In genomic region chr1:6918286-6918907, GRCh38 we compare ENCODE assay signal across 24 cellular contexts.
DNase-seq lines count a peak whose midpoint lies in the region; ATAC-seq and TF ChIP-seq lines count a peak whose summit lies in the region.
"Had no signal": no experiment of that assay in that cellular context is flagged by ENCODE, and none has a peak within 500 bp of the region (broad histone marks: within the 10 kb centered on the region; RNA-seq: fewer than 3 reads in every experiment).

No MANE protein-coding gene starts in this region.

- intact Hi-C loops in esophagus squamous epithelium (cut with DNase I) = no loop called here
- intact Hi-C loops in aorta (cut with DNase I) = no loop called here

- no peak overlapping the region for H2BK5ac ChIP-seq in neuronal stem cell (ENCODE audit: low read length)

- H3K23ac ChIP-seq in neuronal stem cell (ENCODE audit: low read depth, low read length, poor library complexity) = peak overlapping the region; percentile 23

- H4K91ac ChIP-seq in neuronal stem cell (ENCODE audit: low read depth, low read length, poor library complexity) = no peak overlapping the region

- TF ChIP-seq CTCF in esophagus squamous epithelium (IDR thresholded peaks at IDR 0.05) = no peak

- H2BK120ac ChIP-seq in neuronal stem cell (ENCODE audit: low read depth, low read length) = no peak overlapping the region

- no peak overlapping the region for H3K9ac ChIP-seq in neuronal stem cell (ENCODE audit: low read depth, low read length, poor library complexity)
- H3K9ac ChIP-seq: parathyroid adenoma had no signal

- H3K18ac ChIP-seq in neuronal stem cell (ENCODE audit: low read length) = no peak overlapping the region

- H3K4me1 ChIP-seq in esophagus squamous epithelium (peaks cover 7 to 48% (median 23%) of the 10 kb centered on the region in 3 donors), neuronal stem cell (ENCODE audit: control insufficient read depth in 2 of 2, insufficient read depth in 1 of 2, low read depth in 1 of 2, low read length in 2 of 2) (peaks cover 4 to 10% of the 10 kb centered on the region in 2 donors), aorta (ENCODE audit: control insufficient read depth in 1 of 2, insufficient read depth in 2 of 2, low read length in 2 of 2) (no peaks in the 10 kb centered on the region), HAP-1 (no peaks in the 10 kb centered on the region)
- H3K4me1 ChIP-seq: parathyroid adenoma, right lobe of liver, SJCRH30 had no signal

- WGBS in esophagus squamous epithelium, 2 donors = 12 to 51% methylated on average over 5 to 9 of the region's 12 CpGs
- WGBS in neuronal stem cell (ENCODE audit: extremely low coverage in 2 of 2, insufficient read length in 2 of 2, insufficient replicate concordance in 1 of 2), 2 donors = no CpG with 5 or more reads among the region's 12 CpGs
- 22 to 29% methylated on average over 12 of the region's 12 CpGs for WGBS in aorta, 2 donors

- H3K79me1 ChIP-seq in neuronal stem cell (ENCODE audit: low read depth, low read length) = no peaks in the 10 kb centered on the region

- no peaks in the 10 kb centered on the region for H3K9me3 ChIP-seq in esophagus squamous epithelium
- peaks cover 4 to 16% of the 10 kb centered on the region in 2 donors for H3K9me3 ChIP-seq in neuronal stem cell (replicated peaks in 1 of 2; ENCODE audit: control insufficient read depth in 2 of 2, insufficient read depth in 1 of 2, low read depth in 1 of 2, low read length in 2 of 2)
- H3K9me3 ChIP-seq in aorta (ENCODE audit: control insufficient read depth, low read length) = peaks cover 2% of the 10 kb centered on the region
- no peaks in the 10 kb centered on the region for H3K9me3 ChIP-seq in HAP-1
- H3K9me3 ChIP-seq: right lobe of liver had no signal

- no peak overlapping the region for H3K4me2 ChIP-seq in neuronal stem cell (ENCODE audit: insufficient read depth, low read length, poor library complexity, severe bottlenecking)

- no peak for ATAC-seq in GM21423 (IDR thresholded peaks at IDR 0.05; ENCODE audit: unreplicated experiment)
- ATAC-seq in aorta (ENCODE audit: low FRiP score) = no peak
- ATAC-seq: activated T-cell treated with anti-CD3 and anti-CD28 coated beads, Interleukin-2, amount 50 U/mL, for 72 hours; left cardiac atrium; right lobe of liver; T-cell had no signal

- TF ChIP-seq POLR2A in esophagus squamous epithelium (IDR thresholded peaks at IDR 0.05) = no peak

- in situ Hi-C loops in HAP-1 (cut with MboI; ENCODE audit: low sequenced_read_pairs) = no loop called here

- H4K8ac ChIP-seq in neuronal stem cell (ENCODE audit: low read depth, low read length) = no peak overlapping the region

- no peak overlapping the region for H2AFZ ChIP-seq in neuronal stem cell (ENCODE audit: low read length)
- H2AFZ ChIP-seq: parathyroid adenoma had no signal

- no peak overlapping the region for H2BK15ac ChIP-seq in neuronal stem cell (ENCODE audit: low read length)

- H3K27me3 ChIP-seq in esophagus squamous epithelium (peaks cover 0 to 34% (median 0%) of the 10 kb centered on the region in 4 donors), neuronal stem cell (ENCODE audit: control insufficient read depth in 3 of 3, insufficient read depth in 3 of 3, low read depth in 1 of 3, low read length in 3 of 3) (peaks cover 0 to 13% (median 0%) of the 10 kb centered on the region in 3 experiments), aorta (ENCODE audit: control insufficient read depth in 1 of 2, insufficient read depth in 2 of 2, low read length in 1 of 2) (no peaks in the 10 kb centered on the region), HAP-1 (ENCODE audit: low read depth) (no peaks in the 10 kb centered on the region)
- H3K27me3 ChIP-seq: right lobe of liver had no signal

- H3K27ac ChIP-seq in esophagus squamous epithelium (peak overlapping the region; percentile 16 to 71 (median 46)), neuronal stem cell (replicated peaks; ENCODE audit: low read length) (no peak overlapping the region), aorta (ENCODE audit: low read depth in 1 of 2, low read length in 2 of 2) (no peak overlapping the region)
- H3K27ac ChIP-seq: esophagus muscularis mucosa, parathyroid adenoma, right lobe of liver, SJCRH30 had no signal

- H3K14ac ChIP-seq in neuronal stem cell (ENCODE audit: low read length) = no peak overlapping the region

- DNase-seq in GM03348 (ENCODE audit: low spot score) (peak; percentile 54), RPMI8226 (peak; percentile 66), esophagus squamous epithelium (lab: John Stamatoyannopoulos, UW) (no peak), neuronal stem cell (ENCODE audit: low spot score) (no peak), cerebellum (ENCODE audit: low spot score) (no peak), aorta (no peak), HAP-1 (ENCODE audit: low spot score in 2 of 2) (no peak)
- DNase-seq: ACHN; activated naive CD4-positive, alpha-beta T cell treated with anti-CD3 and anti-CD28 coated beads for 36 hours; activated T-cell treated with anti-CD3 and anti-CD28 coated beads, Interleukin-2, amount 50 U/mL, for 72 hours; CD4-positive, CD25-positive, alpha-beta regulatory T cell; DMS 273 treated with DMSO at 0.1 percent for 48 hours; glutamatergic neuron; IMR-90; left cardiac atrium; NCI-H187 treated with DMSO at 0.1 percent for 48 hours; nephron progenitor cell; right lobe of liver; SJCRH30; stimulated activated CD8-positive, alpha-beta memory T cell treated with anti-CD3 and anti-CD28 coated beads, Interleukin-4, amount 100 ng/mL, for 48 hours; T-cell had no signal

- H2AK5ac ChIP-seq in neuronal stem cell (ENCODE audit: low read depth, low read length) = no peak overlapping the region

- H3K4me3 ChIP-seq in esophagus squamous epithelium (no peak overlapping the region), neuronal stem cell (ENCODE audit: low read length in 2 of 2) (no peak overlapping the region), aorta (ENCODE audit: low read length in 2 of 2) (no peak overlapping the region), HAP-1 (no peak overlapping the region)
- H3K4me3 ChIP-seq: esophagus muscularis mucosa, right lobe of liver, SJCRH30 had no signal

- no peak overlapping the region for H2BK12ac ChIP-seq in neuronal stem cell (ENCODE audit: low read length)

- H3K36me3 ChIP-seq in esophagus squamous epithelium (no peaks in the 10 kb centered on the region), neuronal stem cell (replicated peaks in 1 of 2; ENCODE audit: control insufficient read depth in 2 of 2, insufficient read depth in 2 of 2, low read length in 2 of 2) (peaks cover 0 to 2% of the 10 kb centered on the region in 2 donors), aorta (ENCODE audit: control insufficient read depth in 1 of 2, insufficient read depth in 2 of 2, low read length in 1 of 2) (no peaks in the 10 kb centered on the region), HAP-1 (replicated peaks) (no peaks in the 10 kb centered on the region)
- H3K36me3 ChIP-seq: esophagus muscularis mucosa, right lobe of liver, SJCRH30 had no signal

- no peak overlapping the region for H3K4ac ChIP-seq in neuronal stem cell (ENCODE audit: low read length)

Comparison
In these comparisons a context has a peak if more than half of its experiments do, and no peak if none do; other contexts are left out.
1. DNase-seq: peak in GM03348 (single experiment) and RPMI8226 (single experiment); none in esophagus squamous epithelium (single experiment), neuronal stem cell (single experiment), cerebellum (single experiment), aorta (0 of 2) and HAP-1 (0 of 2).
2. H3K27ac ChIP-seq: peak in esophagus squamous epithelium (4 of 4); none in neuronal stem cell (single experiment) and aorta (0 of 2).